ENCODE assay signal across 9 cellular contexts in genomic region chr13:89925107-89925506, GRCh38.
DNase-seq lines count a peak whose midpoint lies in the region; ATAC-seq and TF ChIP-seq lines count a peak whose summit lies in the region.
"Had no signal": no experiment of that assay in that cellular context is flagged by ENCODE, and none has a peak within 500 bp of the region (broad histone marks: within the 10 kb centered on the region; RNA-seq: fewer than 3 reads in every experiment).

No MANE protein-coding gene starts in this region.

- no peak overlapping the region for H3K27ac Mint-ChIP-seq in glutamatergic neuron (ENCODE audit: unreplicated experiment)

- peak; percentile 59 for TF ChIP-seq RAD21 in HCT116 (IDR thresholded peaks at IDR 0.05; ENCODE audit: low read depth)

- H3K4me1 ChIP-seq in HCT116 (ENCODE audit: control insufficient read depth in 1 of 2, insufficient read depth in 2 of 2, low read length in 2 of 2) (no peaks in the 10 kb centered on the region), vagina (no peaks in the 10 kb centered on the region)

- TF ChIP-seq POLR2A in HCT116 (IDR thresholded peaks at IDR 0.05; ENCODE audit: borderline replicate concordance, extremely low read depth, insufficient read depth, insufficient read length): no peak
- TF ChIP-seq POLR2A in vagina (IDR thresholded peaks at IDR 0.05): no peak

- H2AFZ ChIP-seq in HCT116 (ENCODE audit: low read depth, low read length, poor library complexity, severe bottlenecking): no peak overlapping the region

- H4K20me1 ChIP-seq in HCT116 (ENCODE audit: insufficient read depth): no peaks in the 10 kb centered on the region

- TF ChIP-seq CTCF in AG10803 (conservative IDR thresholded peaks at IDR 0.05; ENCODE audit: low read length): peak; percentile 29
- TF ChIP-seq CTCF in HCT116 (IDR thresholded peaks at IDR 0.05 in 2 of 3, conservative IDR thresholded peaks at IDR 0.05 in 1 of 3; ENCODE audit: borderline replicate concordance in 1 of 3, insufficient read depth in 1 of 3, low read depth in 2 of 3, low read length in 2 of 3): peak; percentile 8 to 56 (median 37); a peak in 4 of 6 replicates
- TF ChIP-seq CTCF in RWPE1 (conservative IDR thresholded peaks at IDR 0.05; ENCODE audit: low read depth): peak; percentile 46
- TF ChIP-seq CTCF in glutamatergic neuron (IDR thresholded peaks at IDR 0.05; ENCODE audit: partially characterized antibody, unreplicated experiment): no peak
- peak in 1 of 3 experiments; percentile 22 for TF ChIP-seq CTCF in vagina (IDR thresholded peaks at IDR 0.05)

- ATAC-seq in HCT116: peak; percentile 60
- no peak for ATAC-seq in GM21619 (IDR thresholded peaks at IDR 0.05; ENCODE audit: unreplicated experiment)

- H3K9me2 ChIP-seq in HCT116 (ENCODE audit: insufficient read depth): no peaks in the 10 kb centered on the region

- H3K27ac ChIP-seq in HCT116 (ENCODE audit: low read depth, low read length) (no peak overlapping the region), RWPE1 (no peak overlapping the region), vagina (no peak overlapping the region)

- intact Hi-C loops in HCT116 (cut with micrococcal nuclease) (no loop called here), vagina (cut with DNase I) (no loop called here)

- CTCF ChIA-PET in HCT116 (lab: Charles Lee): no interaction called here
- CTCF ChIA-PET in RWPE1 (lab: Yijun Ruan, JAX): interaction anchor here (0.5 to 0.6 kb wide), 3 partner anchors 338 to 1084 kb away, joined by 3 to 6 read pairs (median 4); no protein-coding TSS in a partner anchor

- BruUV-seq in HCT116 (replicated peaks; lab: Mats Ljungman, UMichigan): no TSS peak

- H3K9me3 ChIP-seq in HCT116 (ENCODE audit: control insufficient read depth in 1 of 2, insufficient read depth in 1 of 2, low read depth in 1 of 2, low read length in 2 of 2): peaks cover 0 to 4% of the 10 kb centered on the region in 2 experiments; a peak in 2 of 4 replicates
- H3K9me3 ChIP-seq in vagina: no peaks in the 10 kb centered on the region

- H3K27me3 ChIP-seq in HCT116 (ENCODE audit: insufficient read depth, low read length) (no peaks in the 10 kb centered on the region), vagina (no peaks in the 10 kb centered on the region)

- POLR2A ChIA-PET in HCT116 (lab: Charles Lee) (no interaction called here), RWPE1 (lab: Yijun Ruan, JAX; ENCODE audit: low non-redundant PET) (no interaction called here)

- DNase-seq in AG10803 (ENCODE audit: low read depth) (peak; percentile 3), HCT116 (ENCODE audit: low read depth, low spot score) (peak; percentile 10), RWPE1 (ENCODE audit: low spot score) (peak; percentile 26), glutamatergic neuron (peak; percentile 21), vagina (ENCODE audit: extremely low spot score in 2 of 2) (no peak), RPMI8226 (no peak), DMS79 treated with DMSO at 0.1 percent for 48 hours (lab: John Stamatoyannopoulos, UW) (no peak)
- DNase-seq: NCI-H2029 treated with DMSO at 0.1 percent for 48 hours had no signal

- no peak overlapping the region for H3K4me2 ChIP-seq in HCT116 (ENCODE audit: low read length)

- H3K36me3 Mint-ChIP-seq in glutamatergic neuron (ENCODE audit: unreplicated experiment): no peaks in the 10 kb centered on the region

- H3K4me1 Mint-ChIP-seq in glutamatergic neuron (ENCODE audit: low read depth, unreplicated experiment): no peaks in the 10 kb centered on the region

- H3K27me3 Mint-ChIP-seq in glutamatergic neuron (ENCODE audit: unreplicated experiment): peaks cover 2% of the 10 kb centered on the region

- H3K79me2 ChIP-seq in HCT116 (ENCODE audit: insufficient read depth, low read length): no peaks in the 10 kb centered on the region

- H3K9ac ChIP-seq in HCT116 (ENCODE audit: low read length): no peak overlapping the region

- H3K36me3 ChIP-seq in HCT116 (ENCODE audit: control insufficient read depth in 1 of 2, insufficient read depth in 2 of 2, low read length in 2 of 2) (no peaks in the 10 kb centered on the region), vagina (no peaks in the 10 kb centered on the region)

- H3K4me3 ChIP-seq in AG10803 (ENCODE audit: low read length) (no peak overlapping the region), HCT116 (replicated peaks in 1 of 2; ENCODE audit: low read depth in 1 of 2, low read length in 2 of 2) (no peak overlapping the region), vagina (no peak overlapping the region)

- no peaks in the 10 kb centered on the region for H3K9me3 Mint-ChIP-seq in glutamatergic neuron (ENCODE audit: unreplicated experiment)

- RAD21 ChIA-PET in HCT116 (lab: Charles Lee; ENCODE audit: low non-redundant PET in 1 of 2, low total read pairs in 2 of 2, uncharacterized antibody in 2 of 2, unreplicated experiment in 2 of 2): no interaction called here

- H3K4me3 Mint-ChIP-seq in glutamatergic neuron (ENCODE audit: unreplicated experiment): no peak overlapping the region

TF ChIP-seq in HCT116, 20 proteins besides CTCF, POLR2A, EP300 and RAD21:
- TF ChIP-seq JUND (IDR thresholded peaks at IDR 0.05): no peak
- no peak for TF ChIP-seq EZH2phosphoT487 (IDR thresholded peaks at IDR 0.05; ENCODE audit: borderline replicate concordance)
- TF ChIP-seq ATF3 (IDR thresholded peaks at IDR 0.05): no peak
- no peak for TF ChIP-seq CBX3 (IDR thresholded peaks at IDR 0.05; ENCODE audit: low read depth)
- TF ChIP-seq EZH2 (IDR thresholded peaks at IDR 0.05): no peak
- TF ChIP-seq ZNF274 (IDR thresholded peaks at IDR 0.05; ENCODE audit: low read depth, low read length): no peak
- no peak for TF ChIP-seq ZFX (IDR thresholded peaks at IDR 0.05)

Comparison
In these comparisons a context has a peak if more than half of its experiments do, and no peak if none do; other contexts are left out.
1. DNase-seq: peak in AG10803 (single experiment), HCT116 (single experiment), RWPE1 (single experiment) and glutamatergic neuron (single experiment); none in vagina (0 of 2), RPMI8226 (single experiment) and DMS79 treated with DMSO at 0.1 percent for 48 hours (single experiment).